In the genomic region with DNA sequence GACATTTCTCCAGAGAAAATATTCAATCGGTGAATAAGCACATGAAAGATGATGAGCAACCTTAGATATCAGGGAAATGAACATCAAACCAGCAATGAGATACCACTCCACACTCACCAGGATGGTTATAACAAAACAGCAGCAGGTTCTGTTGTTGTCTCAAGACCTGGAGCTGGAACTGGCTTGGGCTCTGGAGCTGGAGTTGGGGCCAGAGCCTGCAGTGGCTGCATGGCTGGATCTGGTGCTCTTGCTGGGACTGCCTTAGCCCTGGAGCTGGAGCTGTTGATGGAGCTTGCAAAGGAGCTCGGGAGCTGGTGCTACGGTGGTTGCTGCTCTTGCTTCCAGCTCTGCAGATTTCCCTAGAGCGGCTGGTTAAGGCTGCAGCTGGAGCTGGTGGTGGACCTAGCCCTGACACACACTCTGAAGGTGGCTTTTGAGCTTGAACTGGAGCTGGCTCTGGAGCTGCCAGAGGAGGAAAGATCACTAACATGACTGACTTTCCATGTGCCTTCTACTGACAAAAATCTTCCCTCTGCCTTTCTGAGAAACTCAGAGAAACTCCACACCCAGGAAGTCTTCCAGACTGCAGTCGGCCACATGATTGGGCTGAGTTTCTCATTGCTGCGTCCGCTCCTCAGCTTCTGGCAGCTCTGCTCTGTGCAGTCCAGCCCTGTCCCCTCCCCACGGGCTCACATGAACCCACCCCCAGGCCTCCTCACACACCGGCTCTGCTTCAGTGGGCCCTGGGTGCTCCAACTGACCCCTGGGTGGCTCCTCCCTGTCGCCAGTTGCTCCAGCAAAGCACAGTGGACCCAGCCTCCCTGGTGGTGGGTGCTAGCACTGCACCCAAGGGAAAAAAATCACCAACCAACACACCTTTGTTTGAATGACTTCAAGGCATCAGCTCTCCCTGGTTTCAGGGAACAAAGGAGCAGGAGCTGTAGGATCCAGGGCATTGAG, we compare ENCODE assay signal across 8 cellular contexts.
DNase-seq lines count a peak whose midpoint lies in the region; ATAC-seq and TF ChIP-seq lines count a peak whose summit lies in the region.

No MANE protein-coding gene starts in this region.

- peak; percentile 51 for TF ChIP-seq CTCF in DND-41 (IDR thresholded peaks at IDR 0.05; ENCODE audit: borderline replicate concordance, extremely low read depth, low read length, poor library complexity, severe bottlenecking)
- peak; percentile 69 for TF ChIP-seq CTCF in glutamatergic neuron (IDR thresholded peaks at IDR 0.05; ENCODE audit: partially characterized antibody, unreplicated experiment)

- H3K79me2 ChIP-seq in DND-41 (ENCODE audit: insufficient read depth, low read length) = no peaks in the 10 kb centered on the region

- no peaks in the 10 kb centered on the region for H4K20me1 ChIP-seq in DND-41 (ENCODE audit: insufficient read depth, low read length)

- H3K4me3 ChIP-seq in DND-41 (ENCODE audit: low read depth in 1 of 2, low read length in 2 of 2) = no peak overlapping the region
- no peak overlapping the region for H3K4me3 ChIP-seq in naive thymus-derived CD4-positive, alpha-beta T cell (ENCODE audit: low read length)

- DNase-seq in DND-41 (no peak), OCI-M1 (lab: John Stamatoyannopoulos, UW) (peak; percentile 50), glutamatergic neuron (peak; percentile 39), LoVo (ENCODE audit: low spot score) (no peak)
- DNase-seq in activated naive CD4-positive, alpha-beta T cell treated with Interleukin-2 at 50 U/mL for 16 hours = no peak
- DNase-seq in naive thymus-derived CD4-positive, alpha-beta T cell = no peak
- DNase-seq in activated effector memory CD4-positive, alpha-beta T cell treated with Interleukin-2 at 50 U/mL for 16 hours = no peak

- H3K36me3 Mint-ChIP-seq in glutamatergic neuron (ENCODE audit: unreplicated experiment) = no peaks in the 10 kb centered on the region
- H3K36me3 Mint-ChIP-seq in naive thymus-derived CD4-positive, alpha-beta T cell = no peaks in the 10 kb centered on the region

- no peaks in the 10 kb centered on the region for H3K4me1 Mint-ChIP-seq in glutamatergic neuron (ENCODE audit: low read depth, unreplicated experiment)
- no peaks in the 10 kb centered on the region for H3K4me1 Mint-ChIP-seq in naive thymus-derived CD4-positive, alpha-beta T cell

- ATAC-seq in DND-41 (ENCODE audit: insufficient read depth, low read depth) = no peak
- ATAC-seq in GM21515 (IDR thresholded peaks at IDR 0.05; ENCODE audit: unreplicated experiment) = peak; percentile 74
- no peak for ATAC-seq in naive thymus-derived CD4-positive, alpha-beta T cell

- H3K27me3 ChIP-seq in DND-41 (ENCODE audit: insufficient read depth, low read length, poor library complexity) = no peaks in the 10 kb centered on the region
- H3K27me3 ChIP-seq in naive thymus-derived CD4-positive, alpha-beta T cell (ENCODE audit: control insufficient read depth in 2 of 2, insufficient read depth in 2 of 2, low read length in 2 of 2) = no peaks in the 10 kb centered on the region

- H3K9me3 Mint-ChIP-seq in glutamatergic neuron (ENCODE audit: unreplicated experiment) = no peaks in the 10 kb centered on the region
- H3K9me3 Mint-ChIP-seq in naive thymus-derived CD4-positive, alpha-beta T cell = no peaks in the 10 kb centered on the region

- H3K9ac ChIP-seq in DND-41 (ENCODE audit: low read depth, low read length) = no peak overlapping the region

- no peak overlapping the region for H3K4me3 Mint-ChIP-seq in glutamatergic neuron (ENCODE audit: unreplicated experiment)
- no peak overlapping the region for H3K4me3 Mint-ChIP-seq in naive thymus-derived CD4-positive, alpha-beta T cell

- no peaks in the 10 kb centered on the region for H3K9me3 ChIP-seq in DND-41 (ENCODE audit: insufficient read depth, low read length, severe bottlenecking)
- H3K9me3 ChIP-seq in naive thymus-derived CD4-positive, alpha-beta T cell (ENCODE audit: control insufficient read depth in 2 of 3, low read length in 3 of 3) = no peaks in the 10 kb centered on the region

- no peaks in the 10 kb centered on the region for H3K4me1 ChIP-seq in DND-41 (ENCODE audit: insufficient read depth, low read length)
- H3K4me1 ChIP-seq in naive thymus-derived CD4-positive, alpha-beta T cell (ENCODE audit: control insufficient read depth in 2 of 2, insufficient read depth in 2 of 2, low read length in 2 of 2) = no peaks in the 10 kb centered on the region

- no peak overlapping the region for H3K27ac Mint-ChIP-seq in glutamatergic neuron (ENCODE audit: unreplicated experiment)
- H3K27ac Mint-ChIP-seq in naive thymus-derived CD4-positive, alpha-beta T cell = no peak overlapping the region

- intact Hi-C loops in naive thymus-derived CD4-positive, alpha-beta T cell (cut with micrococcal nuclease) = no loop called here

- no peaks in the 10 kb centered on the region for H3K36me3 ChIP-seq in DND-41 (ENCODE audit: insufficient read depth, low read length)
- H3K36me3 ChIP-seq in naive thymus-derived CD4-positive, alpha-beta T cell (ENCODE audit: control insufficient read depth in 2 of 3, insufficient read depth in 3 of 3, low read length in 3 of 3) = no peaks in the 10 kb centered on the region

- CTCF ChIA-PET in naive thymus-derived CD4-positive, alpha-beta T cell (lab: Charles Lee) = interaction anchor here (0.6 to 2.1 kb wide), 4 partner anchors 15 to 53 kb away, joined by 3 to 7 read pairs (median 4); no protein-coding TSS in a partner anchor

- peak overlapping the region; percentile 26; the same call in 1 of the 2 replicates for H2AFZ ChIP-seq in DND-41 (ENCODE audit: low read depth, low read length)

- no peak overlapping the region for H3K27ac ChIP-seq in DND-41 (ENCODE audit: low read length)
- no peak overlapping the region for H3K27ac ChIP-seq in naive thymus-derived CD4-positive, alpha-beta T cell (ENCODE audit: low read depth, low read length)

- POLR2A ChIA-PET in naive thymus-derived CD4-positive, alpha-beta T cell (lab: Charles Lee) = no interaction called here

- no peak overlapping the region for H3K4me2 ChIP-seq in DND-41 (ENCODE audit: insufficient read depth, low read length)

- H3K27me3 Mint-ChIP-seq in glutamatergic neuron (ENCODE audit: unreplicated experiment) = no peaks in the 10 kb centered on the region
- H3K27me3 Mint-ChIP-seq in naive thymus-derived CD4-positive, alpha-beta T cell = peaks cover 0 to 19% (median 4%) of the 10 kb centered on the region in 5 donors

Comparison
In these comparisons a context has a peak if more than half of its experiments do, and no peak if none do; other contexts are left out.
1. DNase-seq: peak in OCI-M1 (single experiment) and glutamatergic neuron (single experiment); none in DND-41 (single experiment), activated naive CD4-positive, alpha-beta T cell treated with Interleukin-2 at 50 U/mL for 16 hours (single experiment), LoVo (single experiment), naive thymus-derived CD4-positive, alpha-beta T cell (0 of 9) and activated effector memory CD4-positive, alpha-beta T cell treated with Interleukin-2 at 50 U/mL for 16 hours (single experiment).